In genomic region chr2:11745613-11746375, GRCh38 we compare ENCODE assay signal across 8 cellular contexts. TPM values are rescaled to one million over a fixed set of nuclear protein-coding genes. Genes with fewer than 3 reads are reported as not detected.
DNase-seq lines count a peak whose midpoint lies in the region; ATAC-seq and TF ChIP-seq lines count a peak whose summit lies in the region.

No MANE protein-coding gene starts in this region.

- H3K4me3 Mint-ChIP-seq in stimulated activated naive CD8-positive, alpha-beta T cell treated with anti-CD3 and anti-CD28 coated beads, Interleukin-15, Interleukin-2, amounts not matched to agents 100 ng/mL and 50 ng/mL, for 24 hours = peak overlapping the region; percentile 74
- H3K4me3 Mint-ChIP-seq in mesothelial cell of epicardium = peak overlapping the region; percentile 62

- no peak for ATAC-seq in stimulated activated naive CD8-positive, alpha-beta T cell treated with anti-CD3 and anti-CD28 coated beads, Interleukin-15, Interleukin-2, amounts not matched to agents 100 U/mL and 50 U/mL, for 24 hours
- ATAC-seq in body of pancreas = no peak
- ATAC-seq in GM19023 (IDR thresholded peaks at IDR 0.05; ENCODE audit: unreplicated experiment) = no peak

- H3K36me3 Mint-ChIP-seq in stimulated activated naive CD8-positive, alpha-beta T cell treated with anti-CD3 and anti-CD28 coated beads, Interleukin-15, Interleukin-2, amounts not matched to agents 100 ng/mL and 50 ng/mL, for 24 hours (ENCODE audit: low read depth) = no peaks in the 10 kb centered on the region
- no peaks in the 10 kb centered on the region for H3K36me3 Mint-ChIP-seq in mesothelial cell of epicardium

- peaks cover 77% of the 10 kb centered on the region for H3K4me1 Mint-ChIP-seq in stimulated activated naive CD8-positive, alpha-beta T cell treated with anti-CD3 and anti-CD28 coated beads, Interleukin-15, Interleukin-2, amounts not matched to agents 100 ng/mL and 50 ng/mL, for 24 hours (ENCODE audit: low read depth)
- peaks cover 49% of the 10 kb centered on the region for H3K4me1 Mint-ChIP-seq in mesothelial cell of epicardium

- no peak overlapping the region for H3K4me3 ChIP-seq in body of pancreas

- no peaks in the 10 kb centered on the region for H3K36me3 ChIP-seq in body of pancreas (replicated peaks in 1 of 2; ENCODE audit: insufficient read depth in 1 of 2, low read depth in 2 of 2)

- no peak for TF ChIP-seq POLR2A in body of pancreas (IDR thresholded peaks at IDR 0.05)

- 41 to 48% methylated on average over 25 to 27 of the region's 27 CpGs for whole genome bisulfite sequencing in body of pancreas, 2 donors

- no peaks in the 10 kb centered on the region for H3K9me3 Mint-ChIP-seq in stimulated activated naive CD8-positive, alpha-beta T cell treated with anti-CD3 and anti-CD28 coated beads, Interleukin-15, Interleukin-2, amounts not matched to agents 100 ng/mL and 50 ng/mL, for 24 hours
- H3K9me3 Mint-ChIP-seq in mesothelial cell of epicardium = no peaks in the 10 kb centered on the region

- intact Hi-C loops in body of pancreas (cut with DNase I) = no loop called here

- peak overlapping the region; percentile 76 for H3K27ac Mint-ChIP-seq in stimulated activated naive CD8-positive, alpha-beta T cell treated with anti-CD3 and anti-CD28 coated beads, Interleukin-15, Interleukin-2, amounts not matched to agents 100 ng/mL and 50 ng/mL, for 24 hours
- peak overlapping the region; percentile 75 for H3K27ac Mint-ChIP-seq in mesothelial cell of epicardium

- TF ChIP-seq CTCF in body of pancreas (IDR thresholded peaks at IDR 0.05) = no peak
- no peak for TF ChIP-seq CTCF in mesothelial cell of epicardium (IDR thresholded peaks at IDR 0.05; ENCODE audit: unreplicated experiment)

- H3K9me3 ChIP-seq in body of pancreas = no peaks in the 10 kb centered on the region

- DNase-seq in stimulated activated naive CD8-positive, alpha-beta T cell treated with anti-CD3 and anti-CD28 coated beads, Interleukin-15, Interleukin-2, amounts not matched to agents 100 U/mL and 50 U/mL, for 24 hours = no peak
- DNase-seq in body of pancreas (no peak), mesothelial cell of epicardium (ENCODE audit: low spot score in 2 of 2, unreplicated experiment in 2 of 2) (no peak), HPDE6-E6E7 (ENCODE audit: extremely low spot score) (no peak), activated gamma-delta T cell (lab: John Stamatoyannopoulos, UW) (no peak), GDM1 (lab: John Stamatoyannopoulos, UW) (no peak)

- peaks cover 46% of the 10 kb centered on the region for H3K4me1 ChIP-seq in body of pancreas

- no peaks in the 10 kb centered on the region for H3K27me3 Mint-ChIP-seq in stimulated activated naive CD8-positive, alpha-beta T cell treated with anti-CD3 and anti-CD28 coated beads, Interleukin-15, Interleukin-2, amounts not matched to agents 100 ng/mL and 50 ng/mL, for 24 hours
- no peaks in the 10 kb centered on the region for H3K27me3 Mint-ChIP-seq in mesothelial cell of epicardium (ENCODE audit: low read depth)

- no peaks in the 10 kb centered on the region for H3K27me3 ChIP-seq in body of pancreas

- peak overlapping the region; percentile 71 to 90 (median 88) for H3K27ac ChIP-seq in body of pancreas

RNA-seq across cellular contexts. Expression of gene LPIN1, which starts 0.6 kb away (rescaled TPM):
- total RNA-seq in body of pancreas = 10 to 100 TPM; 15.0 to 47.5 TPM
- 34.9 to 36.6 TPM (median 36.1 TPM) in 3 replicates for total RNA-seq in mesothelial cell of epicardium
